ENCODE assay signal across 25 cellular contexts in the genomic region with DNA sequence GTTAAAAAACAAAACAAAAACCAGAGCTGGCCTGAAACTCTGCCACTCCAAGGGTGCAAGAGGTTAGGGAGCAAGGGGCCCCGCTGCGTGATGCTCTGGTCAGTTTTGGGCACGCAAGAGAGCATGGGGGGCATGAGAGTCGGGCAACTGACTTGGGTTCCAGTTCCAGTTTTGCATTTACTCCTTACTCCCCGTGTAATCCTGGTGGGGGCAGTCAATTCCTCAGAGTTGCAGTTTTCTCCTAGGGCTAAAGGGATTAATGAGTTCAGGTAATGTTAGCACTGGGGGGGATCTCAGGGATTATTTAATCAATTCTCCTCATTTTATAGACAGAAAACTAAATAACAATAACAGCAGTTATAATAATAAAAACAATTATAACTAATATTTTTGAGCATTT.
A peak's percentile ranks its signal among the peaks of the same experiment; 100 is the strongest.
DNase-seq lines count a peak whose midpoint lies in the region; ATAC-seq, FAIRE-seq and TF ChIP-seq lines count a peak whose summit lies in the region.
"Had no signal": no experiment of that assay in that cellular context is flagged by ENCODE, and none has a peak within 500 bp of the region (broad histone marks: within the 10 kb centered on the region; RNA-seq: fewer than 3 reads in every experiment).

No MANE protein-coding gene starts in this region.

- DNase-seq in H9 (no peak), RWPE2 (ENCODE audit: low spot score) (no peak), H1 (ENCODE audit: low read depth in 1 of 2, low spot score in 2 of 2) (no peak), kidney epithelial cell (ENCODE audit: low read depth) (no peak), anterior cingulate cortex (lab: John Stamatoyannopoulos, UW) (no peak), SKM-1 treated with dmso at 0.1 percent for 144 hours (lab: John Stamatoyannopoulos, UW; ENCODE audit: unreplicated experiment) (no peak), COLO668 (lab: John Stamatoyannopoulos, UW; ENCODE audit: unreplicated experiment) (no peak)
- DNase-seq: activated CD4-positive, alpha-beta T cell treated with anti-CD3 and anti-CD28 coated beads, Interleukin-2, amount 50 U/mL, for 48 hours; activated CD8-positive, alpha-beta memory T cell treated with anti-CD3 and anti-CD28 coated beads, Interleukin-2, amount 50 U/mL, for 4 hours; activated naive CD4-positive, alpha-beta T cell treated with anti-CD3 and anti-CD28 coated beads, Interleukin-2, amount 10 ng/mL, durations not matched to agents 7 days and 5 days; amniotic stem cell; caudate nucleus; Kasumi-1; mesendoderm; Peyer's patch; stimulated activated naive CD4-positive, alpha-beta T cell treated with Interleukin-2 at 50 U/mL for 16 hours; T-helper 1 cell had no signal

- no peaks in the 10 kb centered on the region for H3K27me3 Mint-ChIP-seq in H9 (ENCODE audit: low read depth)

- peaks cover 5% of the 10 kb centered on the region in 2 experiments; a peak in 3 of 4 replicates for H3K4me1 Mint-ChIP-seq in H9

- H3K27ac ChIP-seq in H9 (ENCODE audit: insufficient read length, low read depth, low read length) (no peak overlapping the region), RWPE2 (ENCODE audit: poor library complexity, severe bottlenecking) (no peak overlapping the region), H1 (ENCODE audit: low read depth, low read length) (no peak overlapping the region)
- H3K27ac ChIP-seq: epithelial cell of prostate, hepatocyte, HL-60, Peyer's patch, prostate gland had no signal

- no peak overlapping the region for H3K27ac Mint-ChIP-seq in H9
- H3K27ac Mint-ChIP-seq: activated naive CD4-positive, alpha-beta T cell treated with anti-CD3 and anti-CD28 coated beads, Interleukin-2, amount 10 ng/mL, durations not matched to agents 7 days and 5 days had no signal

- H3K79me2 ChIP-seq in H9 (ENCODE audit: insufficient read depth, low read length): no peaks in the 10 kb centered on the region
- no peaks in the 10 kb centered on the region for H3K79me2 ChIP-seq in H1 (ENCODE audit: control insufficient read depth in 1 of 2, insufficient read depth in 2 of 2, low read length in 2 of 2)
- H3K79me2 ChIP-seq: hepatocyte had no signal

- H3K23me2 ChIP-seq in H9 (ENCODE audit: insufficient read length, low read depth, low read length, poor library complexity, severe bottlenecking) (no peaks in the 10 kb centered on the region), H1 (ENCODE audit: low read depth, low read length) (no peaks in the 10 kb centered on the region; the same call in 1 of the 2 replicates)

- no peak overlapping the region for H4K8ac ChIP-seq in H9 (replicated peaks; ENCODE audit: insufficient read length, low read depth, low read length)
- no peak overlapping the region for H4K8ac ChIP-seq in H1 (ENCODE audit: extremely low read depth, insufficient read depth, low read length)

- H3K4me3 ChIP-seq in RWPE2 (ENCODE audit: severe bottlenecking): no peak overlapping the region
- H3K4me3 ChIP-seq in H1 (ENCODE audit: extremely low read depth in 1 of 4, insufficient read depth in 2 of 4, low read depth in 3 of 4, low read length in 4 of 4): no peak overlapping the region
- H3K4me3 ChIP-seq in kidney epithelial cell (ENCODE audit: low read depth, low read length): no peak overlapping the region
- H3K4me3 ChIP-seq: hepatocyte, Peyer's patch, prostate gland had no signal

- H4K91ac ChIP-seq in H9 (ENCODE audit: insufficient read length, low read depth, low read length) (no peak overlapping the region), H1 (replicated peaks; ENCODE audit: insufficient read length, low read length) (no peak overlapping the region)

- H3K23ac ChIP-seq in H9 (ENCODE audit: insufficient read length, low read depth, low read length): no peak overlapping the region
- H3K23ac ChIP-seq in H1 (ENCODE audit: insufficient read length): no peak overlapping the region

- H3K4me2 ChIP-seq in H9 (ENCODE audit: insufficient read depth, insufficient read length, low read length) (no peak overlapping the region), H1 (ENCODE audit: insufficient read depth in 1 of 2, low read depth in 2 of 2, low read length in 2 of 2) (no peak overlapping the region)
- H3K4me2 ChIP-seq: hepatocyte had no signal

- H4K20me1 ChIP-seq in H9 (ENCODE audit: control insufficient read depth, insufficient read depth, insufficient read length) (no peaks in the 10 kb centered on the region), H1 (replicated peaks in 1 of 2; ENCODE audit: control insufficient read depth in 1 of 2, insufficient read depth in 2 of 2, low read length in 2 of 2) (no peaks in the 10 kb centered on the region)

- no peak overlapping the region for H3K9ac ChIP-seq in H9 (ENCODE audit: extremely low read depth, insufficient read length, low read length)
- no peak overlapping the region for H3K9ac ChIP-seq in H1 (replicated peaks in 1 of 4; ENCODE audit: extremely low read depth in 1 of 4, low read depth in 3 of 4, low read length in 3 of 4)

- POLR2A ChIA-PET in H1 (lab: Charles Lee; ENCODE audit: partially characterized antibody): no interaction called here

- H3K9me3 Mint-ChIP-seq in H9: no peaks in the 10 kb centered on the region

- CTCF ChIA-PET in H1 (lab: Charles Lee; ENCODE audit: partially characterized antibody): interaction anchor here (1.2 to 2.9 kb wide), 5 partner anchors 9 to 588 kb away, joined by 3 to 18 read pairs (median 5); no protein-coding TSS in a partner anchor

- H3T11ph ChIP-seq in H9 (ENCODE audit: low read length): no peak overlapping the region

- no peaks in the 10 kb centered on the region for H3K36me3 Mint-ChIP-seq in H9 (ENCODE audit: insufficient read depth in 1 of 3, low read depth in 3 of 3)

- H2BK5ac ChIP-seq in H9 (ENCODE audit: insufficient read length, low read length): no peak overlapping the region
- H2BK5ac ChIP-seq in H1 (ENCODE audit: low read depth, low read length): no peak overlapping the region

- no peak overlapping the region for H3K56ac ChIP-seq in H9 (ENCODE audit: insufficient read length, low read depth, low read length)
- H3K56ac ChIP-seq in H1 (replicated peaks; ENCODE audit: insufficient read length, low read depth, low read length): no peak overlapping the region

- peak; percentile 42 for TF ChIP-seq CTCF in H9 (conservative IDR thresholded peaks at IDR 0.05)
- peak; percentile 20 for TF ChIP-seq CTCF in RWPE2 (IDR thresholded peaks at IDR 0.05; ENCODE audit: poor library complexity, severe bottlenecking)
- TF ChIP-seq CTCF in H1 (IDR thresholded peaks at IDR 0.05; ENCODE audit: control extremely low read depth in 1 of 3, insufficient read depth in 1 of 3, low read depth in 1 of 3, low read length in 3 of 3): peak in 2 of 3 experiments; percentile 15 to 34; a peak in 2 of 4 replicates
- TF ChIP-seq CTCF in kidney epithelial cell (IDR thresholded peaks at IDR 0.05; ENCODE audit: insufficient read depth, low read length, poor library complexity, severe bottlenecking): peak; percentile 5

- H3K4ac ChIP-seq in H9 (ENCODE audit: low read depth, low read length) (no peak overlapping the region), H1 (replicated peaks; ENCODE audit: insufficient read length, low read depth, low read length) (no peak overlapping the region)

- no peak overlapping the region for H4K5ac ChIP-seq in H9 (ENCODE audit: insufficient read length, low read depth, low read length)
- H4K5ac ChIP-seq in H1 (ENCODE audit: insufficient read length, low read depth, low read length): no peak overlapping the region

- H3K27me3 ChIP-seq in H9 (ENCODE audit: insufficient read depth, low read length) (no peaks in the 10 kb centered on the region), RWPE2 (ENCODE audit: insufficient read depth, poor library complexity, severe bottlenecking) (no peaks in the 10 kb centered on the region), H1 (replicated peaks in 1 of 4; ENCODE audit: control insufficient read depth in 3 of 4, extremely low read depth in 1 of 4, insufficient read depth in 3 of 4, low read length in 3 of 4) (no peaks in the 10 kb centered on the region), kidney epithelial cell (ENCODE audit: control insufficient read depth, insufficient read depth, low read length) (no peaks in the 10 kb centered on the region)
- H3K27me3 ChIP-seq: hepatocyte, Peyer's patch had no signal

- H2AFZ ChIP-seq in H9 (ENCODE audit: low read length) (no peak overlapping the region), H1 (ENCODE audit: low read length) (no peak overlapping the region)
- H2AFZ ChIP-seq: hepatocyte had no signal

- no peak for ATAC-seq in RWPE2 (ENCODE audit: low read depth)
- ATAC-seq: activated CD4-positive, CD25-positive, alpha-beta regulatory T cell treated with anti-CD3 and anti-CD28 coated beads, Interleukin-2, amount 50 U/mL, for 24 hours; left lobe of liver had no signal

- H3K9me3 ChIP-seq in H9 (ENCODE audit: control insufficient read depth, low read depth, low read length) (no peaks in the 10 kb centered on the region), RWPE2 (ENCODE audit: severe bottlenecking) (no peaks in the 10 kb centered on the region), H1 (ENCODE audit: insufficient read depth in 2 of 2, low read depth in 1 of 2, low read length in 1 of 2) (no peaks in the 10 kb centered on the region)
- H3K9me3 ChIP-seq: Peyer's patch, prostate gland had no signal

- H2AK5ac ChIP-seq in H9 (ENCODE audit: insufficient read length, low read length) (no peak overlapping the region), H1 (ENCODE audit: low read depth, low read length) (no peak overlapping the region)

- no peak for TF ChIP-seq EP300 in H1 (IDR thresholded peaks at IDR 0.05; ENCODE audit: borderline replicate concordance in 1 of 2, low read depth in 2 of 2, low read length in 2 of 2)

- H3K4me3 Mint-ChIP-seq in H9: no peak overlapping the region
- H3K4me3 Mint-ChIP-seq: activated naive CD4-positive, alpha-beta T cell treated with anti-CD3 and anti-CD28 coated beads, Interleukin-2, amount 10 ng/mL, durations not matched to agents 7 days and 5 days had no signal

- H2BK12ac ChIP-seq in H9 (ENCODE audit: insufficient read length, low read depth, low read length) (no peak overlapping the region), H1 (ENCODE audit: low read depth, low read length) (no peak overlapping the region)

- no peak for TF ChIP-seq POLR2A in H1 (IDR thresholded peaks at IDR 0.05; ENCODE audit: control extremely low read depth in 1 of 2, low read depth in 2 of 2, low read length in 2 of 2)

- H3K18ac ChIP-seq in H9 (ENCODE audit: insufficient read length, low read depth, low read length) (no peak overlapping the region), H1 (ENCODE audit: extremely low read depth, low read length) (no peak overlapping the region)

- H2BK15ac ChIP-seq in H9 (ENCODE audit: low read depth, low read length) (no peak overlapping the region), H1 (ENCODE audit: low read length) (no peak overlapping the region)

- H3K4me1 ChIP-seq in H9 (ENCODE audit: insufficient read depth, low read length): no peaks in the 10 kb centered on the region
- H3K4me1 ChIP-seq in RWPE2 (ENCODE audit: insufficient read depth, poor library complexity, severe bottlenecking): peaks cover 11% of the 10 kb centered on the region
- no peaks in the 10 kb centered on the region for H3K4me1 ChIP-seq in H1 (replicated peaks in 1 of 4; ENCODE audit: control insufficient read depth in 3 of 4, insufficient read depth in 4 of 4, low read length in 3 of 4)
- H3K4me1 ChIP-seq: Peyer's patch, prostate gland had no signal

- H2BK120ac ChIP-seq in H9 (ENCODE audit: low read depth, low read length, poor library complexity, severe bottlenecking) (no peak overlapping the region), H1 (replicated peaks; ENCODE audit: low read depth, low read length) (no peak overlapping the region)

- no peak overlapping the region for H2BK20ac ChIP-seq in H9 (ENCODE audit: low read depth, low read length, poor library complexity, severe bottlenecking)
- no peak overlapping the region for H2BK20ac ChIP-seq in H1 (ENCODE audit: low read length)

- no peaks in the 10 kb centered on the region for H3K36me3 ChIP-seq in RWPE2 (ENCODE audit: low read depth)
- no peaks in the 10 kb centered on the region for H3K36me3 ChIP-seq in H1 (ENCODE audit: control insufficient read depth in 2 of 4, insufficient read depth in 4 of 4, low read length in 3 of 4)
- no peaks in the 10 kb centered on the region for H3K36me3 ChIP-seq in kidney epithelial cell (ENCODE audit: control insufficient read depth, insufficient read depth, low read length)
- H3K36me3 ChIP-seq: Peyer's patch, prostate gland had no signal

- WGBS in H9 (ENCODE audit: extremely low coverage, insufficient read length, low lambda C conversion rate): no CpG with 5 or more reads among the region's 5 CpGs
- 84% methylated on average over 5 of the region's 5 CpGs; no CpG with 5 or more reads in 1 of the 2 experiments for WGBS in H1 (ENCODE audit: extremely low coverage in 1 of 2, insufficient coverage in 1 of 2, insufficient read length in 1 of 2, insufficient replicate concordance in 2 of 2, low coverage in 1 of 2, low lambda C conversion rate in 2 of 2, missing lambda C conversion rate in 1 of 2), 2 experiments

- H3K14ac ChIP-seq in H9 (ENCODE audit: insufficient read depth, low read length): no peak overlapping the region
- no peak overlapping the region for H3K14ac ChIP-seq in H1 (ENCODE audit: insufficient read length)

- no peaks in the 10 kb centered on the region for H3K79me1 ChIP-seq in H9 (ENCODE audit: insufficient read depth, low read depth, low read length, poor library complexity, severe bottlenecking)
- no peaks in the 10 kb centered on the region for H3K79me1 ChIP-seq in H1 (ENCODE audit: low read depth, low read length)

- no peak for FAIRE-seq in H1 (lab: Jason Lieb, UNC)
- FAIRE-seq: frontal cortex, GM12891 had no signal

- peak; percentile 52 to 66 for TF ChIP-seq RAD21 in H1 (IDR thresholded peaks at IDR 0.05 in 1 of 2, conservative IDR thresholded peaks at IDR 0.05 in 1 of 2; ENCODE audit: low read depth in 2 of 2, low read length in 2 of 2)
